Comparison of ENCODE assay signal across 14 cellular contexts in genomic region chr5:106521701-106522100, GRCh38.
DNase-seq lines count a peak whose midpoint lies in the region; ATAC-seq and TF ChIP-seq lines count a peak whose summit lies in the region.
"Had no signal": no experiment of that assay in that cellular context is flagged by ENCODE, and none has a peak within 500 bp of the region (broad histone marks: within the 10 kb centered on the region; RNA-seq: fewer than 3 reads in every experiment).

No MANE protein-coding gene starts in this region.

- H3K27me3 ChIP-seq in adipocyte (replicated peaks; ENCODE audit: control insufficient read depth, insufficient read depth, low read length): no peaks in the 10 kb centered on the region

- no peak for ATAC-seq in naive thymus-derived CD8-positive, alpha-beta T cell
- no peak for ATAC-seq in GM18520 (IDR thresholded peaks at IDR 0.05; ENCODE audit: unreplicated experiment)
- ATAC-seq: activated T-cell treated with anti-CD3 and anti-CD28 coated beads, Interleukin-2, amount 50 U/mL, for 72 hours; sciatic nerve had no signal

- H3K27me3 Mint-ChIP-seq in naive thymus-derived CD8-positive, alpha-beta T cell: no peaks in the 10 kb centered on the region
- H3K27me3 Mint-ChIP-seq: activated B cell treated with CpG ODN at 0.5 μM for 24 hours, IgD-negative memory B cell had no signal

- H3K9ac ChIP-seq in adipocyte (ENCODE audit: low read length): no peak overlapping the region

- no peaks in the 10 kb centered on the region for H3K4me1 ChIP-seq in adipocyte (ENCODE audit: control insufficient read depth, insufficient read depth, low read length)

- no peak overlapping the region for H3K4me3 ChIP-seq in adipocyte (ENCODE audit: low read length)
- H3K4me3 ChIP-seq in foreskin fibroblast (ENCODE audit: low read depth in 1 of 2, low read length in 2 of 2): no peak overlapping the region

- no peaks in the 10 kb centered on the region for H3K4me1 Mint-ChIP-seq in naive thymus-derived CD8-positive, alpha-beta T cell
- H3K4me1 Mint-ChIP-seq: activated B cell treated with CpG ODN at 0.5 μM for 24 hours, IgD-negative memory B cell had no signal

- H3K9me3 ChIP-seq in adipocyte (ENCODE audit: control insufficient read depth, low read length): no peaks in the 10 kb centered on the region

- no peaks in the 10 kb centered on the region for H3K36me3 ChIP-seq in adipocyte (ENCODE audit: control insufficient read depth, insufficient read depth, low read length, severe bottlenecking)

- TF ChIP-seq CTCF in foreskin fibroblast (IDR thresholded peaks at IDR 0.05; ENCODE audit: low read depth, low read length): no peak

- no peak overlapping the region for H3K27ac Mint-ChIP-seq in naive thymus-derived CD8-positive, alpha-beta T cell
- H3K27ac Mint-ChIP-seq: activated B cell treated with CpG ODN at 0.5 μM for 24 hours; activated T-cell treated with anti-CD3 and anti-CD28 coated beads, Interleukin-2, amount 50 U/mL, for 72 hours; IgD-negative memory B cell; mesothelial cell of epicardium had no signal

- peaks cover 0 to 18% (median 3%) of the 10 kb centered on the region in 9 donors for H3K9me3 Mint-ChIP-seq in naive thymus-derived CD8-positive, alpha-beta T cell
- H3K9me3 Mint-ChIP-seq: mesothelial cell of epicardium had no signal

- DNase-seq in HK-2 (ENCODE audit: unreplicated experiment): peak; percentile 25
- peak; percentile 75 for DNase-seq in adipocyte (ENCODE audit: low read depth)
- peak; percentile 79 to 91 for DNase-seq in foreskin fibroblast
- peak; percentile 83 for DNase-seq in stromal cell of bone marrow (ENCODE audit: low read depth)
- DNase-seq in naive thymus-derived CD8-positive, alpha-beta T cell: no peak
- no peak for DNase-seq in SIG-M5 treated with dmso at 0.1 percent for 504 hours (lab: John Stamatoyannopoulos, UW; ENCODE audit: unreplicated experiment)
- DNase-seq: activated B cell treated with CpG ODN at 0.5 μM for 24 hours; activated T-cell treated with anti-CD3 and anti-CD28 coated beads, Interleukin-2, amount 50 U/mL, for 72 hours; central memory CD4-positive, alpha-beta T cell; GF-D8 had no signal

- POLR2A ChIA-PET in naive thymus-derived CD8-positive, alpha-beta T cell (lab: Charles Lee): no interaction called here

- no peak overlapping the region for H3K4me3 Mint-ChIP-seq in naive thymus-derived CD8-positive, alpha-beta T cell
- H3K4me3 Mint-ChIP-seq: activated B cell treated with CpG ODN at 0.5 μM for 24 hours; activated T-cell treated with anti-CD3 and anti-CD28 coated beads, Interleukin-2, amount 50 U/mL, for 72 hours; IgD-negative memory B cell; mesothelial cell of epicardium had no signal

- H3K36me3 Mint-ChIP-seq in naive thymus-derived CD8-positive, alpha-beta T cell: no peaks in the 10 kb centered on the region
- H3K36me3 Mint-ChIP-seq: IgD-negative memory B cell, mesothelial cell of epicardium had no signal

Comparison
In these comparisons a context has a peak if more than half of its experiments do, and no peak if none do; other contexts are left out.
1. DNase-seq: peak in HK-2 (single experiment), adipocyte (single experiment), foreskin fibroblast (2 of 2) and stromal cell of bone marrow (single experiment); none in naive thymus-derived CD8-positive, alpha-beta T cell (0 of 10) and SIG-M5 treated with dmso at 0.1 percent for 504 hours (single experiment).